Comparison of ENCODE assay signal across 12 cellular contexts in genomic region chrX:31228909-31229308, GRCh38.
DNase-seq lines count a peak whose midpoint lies in the region; ATAC-seq and TF ChIP-seq lines count a peak whose summit lies in the region.
"Had no signal": no experiment of that assay in that cellular context is flagged by ENCODE, and none has a peak within 500 bp of the region (broad histone marks: within the 10 kb centered on the region; RNA-seq: fewer than 3 reads in every experiment).

No MANE protein-coding gene starts in this region.

- no peak overlapping the region for H3K4me3 ChIP-seq in DOHH2 (ENCODE audit: low read length)
- H3K4me3 ChIP-seq in SU-DHL-6 (ENCODE audit: insufficient read depth, low read length, poor library complexity, severe bottlenecking) = no peak overlapping the region
- H3K4me3 ChIP-seq: HAP-1, skin epidermis had no signal

- peak; percentile 30 for DNase-seq in GM20000 (ENCODE audit: low spot score)
- no peak for DNase-seq in activated CD8-positive, alpha-beta memory T cell treated with anti-CD3 and anti-CD28 coated beads, Interleukin-2, amount 50 U/mL, for 4 hours
- no peak for DNase-seq in stimulated activated effector memory CD8-positive, alpha-beta T cell treated with anti-CD3 and anti-CD28 coated beads, Interleukin-12 subunit alpha, Interleukin-12 subunit beta, amount 100 ng/mL, for 72 hours (ENCODE audit: low spot score in 2 of 2)
- DNase-seq in left cardiac atrium = no peak
- DNase-seq in progenitor cell of endocrine pancreas (ENCODE audit: low spot score, unreplicated experiment) = no peak
- DNase-seq: activated CD4-positive, alpha-beta T cell treated with anti-CD3 and anti-CD28 coated beads, Interleukin-2, amount 10 ng/mL, durations not matched to agents 7 days and 5 days; NCI-H526 had no signal

- ATAC-seq in HG03095 (IDR thresholded peaks at IDR 0.05; ENCODE audit: unreplicated experiment) = peak; percentile 93
- no peak for ATAC-seq in stimulated activated effector memory CD8-positive, alpha-beta T cell treated with anti-CD3 and anti-CD28 coated beads, Interleukin-12 subunit alpha, Interleukin-12 subunit beta, amount 100 ng/mL, for 72 hours
- ATAC-seq in left cardiac atrium = no peak

- H3K9me3 ChIP-seq in DOHH2 (ENCODE audit: control insufficient read depth, insufficient read depth, low read length) (no peaks in the 10 kb centered on the region), SU-DHL-6 (ENCODE audit: insufficient read depth, low read length) (no peaks in the 10 kb centered on the region)
- H3K9me3 ChIP-seq: HAP-1 had no signal

- H4K20me1 ChIP-seq in DOHH2 (ENCODE audit: control insufficient read depth, insufficient read depth, low read depth, low read length) = no peaks in the 10 kb centered on the region
- no peaks in the 10 kb centered on the region for H4K20me1 ChIP-seq in SU-DHL-6 (ENCODE audit: low read depth, low read length)

- no peaks in the 10 kb centered on the region for H3K27me3 Mint-ChIP-seq in progenitor cell of endocrine pancreas
- H3K27me3 Mint-ChIP-seq: activated CD4-positive, alpha-beta T cell treated with anti-CD3 and anti-CD28 coated beads, Interleukin-2, amount 10 ng/mL, durations not matched to agents 7 days and 5 days had no signal

- no peaks in the 10 kb centered on the region for H3K9me3 Mint-ChIP-seq in stimulated activated effector memory CD8-positive, alpha-beta T cell treated with anti-CD3 and anti-CD28 coated beads, Interleukin-12 subunit alpha, Interleukin-12 subunit beta, amount 100 ng/mL, for 72 hours
- H3K9me3 Mint-ChIP-seq in progenitor cell of endocrine pancreas (ENCODE audit: low read depth) = peaks cover 12% of the 10 kb centered on the region
- H3K9me3 Mint-ChIP-seq: activated CD4-positive, alpha-beta T cell treated with anti-CD3 and anti-CD28 coated beads, Interleukin-2, amount 10 ng/mL, durations not matched to agents 7 days and 5 days had no signal

- H3K27ac ChIP-seq in DOHH2 (ENCODE audit: low read depth, low read length) (peak overlapping the region; percentile 50), SU-DHL-6 (ENCODE audit: low read depth, low read length) (peak overlapping the region; percentile 90)

- no peak overlapping the region for H3K4me3 Mint-ChIP-seq in stimulated activated effector memory CD8-positive, alpha-beta T cell treated with anti-CD3 and anti-CD28 coated beads, Interleukin-12 subunit alpha, Interleukin-12 subunit beta, amount 100 ng/mL, for 72 hours
- H3K4me3 Mint-ChIP-seq in progenitor cell of endocrine pancreas (ENCODE audit: low read depth) = no peak overlapping the region
- H3K4me3 Mint-ChIP-seq: activated CD4-positive, alpha-beta T cell treated with anti-CD3 and anti-CD28 coated beads, Interleukin-2, amount 10 ng/mL, durations not matched to agents 7 days and 5 days had no signal

- H3K9me2 ChIP-seq in DOHH2 (replicated peaks; ENCODE audit: control insufficient read depth, low read length) (no peaks in the 10 kb centered on the region), SU-DHL-6 (replicated peaks; ENCODE audit: insufficient read depth, low read length) (no peaks in the 10 kb centered on the region)

- H3K79me2 ChIP-seq in DOHH2 (ENCODE audit: control insufficient read depth, low read length) (no peaks in the 10 kb centered on the region), SU-DHL-6 (ENCODE audit: insufficient read depth, low read length) (peaks cover 60% of the 10 kb centered on the region; the same call in 1 of the 2 replicates)

- TF ChIP-seq CTCF in DOHH2 (IDR thresholded peaks at IDR 0.05; ENCODE audit: low read depth, low read length, poor library complexity, severe bottlenecking) (no peak), GM20000 (IDR thresholded peaks at IDR 0.05; ENCODE audit: extremely low read depth, missing control alignments) (no peak), SU-DHL-6 (IDR thresholded peaks at IDR 0.05; ENCODE audit: insufficient read depth, low read length, poor library complexity, severe bottlenecking) (no peak), progenitor cell of endocrine pancreas (IDR thresholded peaks at IDR 0.05; ENCODE audit: unreplicated experiment) (no peak)

- intact Hi-C loops in left cardiac atrium (cut with DNase I) = no loop called here

- H2AFZ ChIP-seq in SU-DHL-6 (ENCODE audit: low read depth, low read length, severe bottlenecking) = no peak overlapping the region

- peak overlapping the region; percentile 47 for H3K9ac ChIP-seq in SU-DHL-6 (ENCODE audit: low read length)

- H3K4me1 Mint-ChIP-seq in stimulated activated effector memory CD8-positive, alpha-beta T cell treated with anti-CD3 and anti-CD28 coated beads, Interleukin-12 subunit alpha, Interleukin-12 subunit beta, amount 100 ng/mL, for 72 hours = no peaks in the 10 kb centered on the region
- H3K4me1 Mint-ChIP-seq in progenitor cell of endocrine pancreas (ENCODE audit: low read depth) = peaks cover 7% of the 10 kb centered on the region
- H3K4me1 Mint-ChIP-seq: activated CD4-positive, alpha-beta T cell treated with anti-CD3 and anti-CD28 coated beads, Interleukin-2, amount 10 ng/mL, durations not matched to agents 7 days and 5 days had no signal

- H3K4me2 ChIP-seq in DOHH2 (ENCODE audit: low read length) = peak overlapping the region; percentile 33; the same call in 1 of the 2 replicates
- peak overlapping the region; percentile 54 for H3K4me2 ChIP-seq in SU-DHL-6 (ENCODE audit: low read depth, low read length, poor library complexity, severe bottlenecking)

- H3K27ac Mint-ChIP-seq in stimulated activated effector memory CD8-positive, alpha-beta T cell treated with anti-CD3 and anti-CD28 coated beads, Interleukin-12 subunit alpha, Interleukin-12 subunit beta, amount 100 ng/mL, for 72 hours = no peak overlapping the region
- H3K27ac Mint-ChIP-seq in progenitor cell of endocrine pancreas = no peak overlapping the region
- H3K27ac Mint-ChIP-seq: activated CD4-positive, alpha-beta T cell treated with anti-CD3 and anti-CD28 coated beads, Interleukin-2, amount 10 ng/mL, durations not matched to agents 7 days and 5 days had no signal

- H3K36me3 Mint-ChIP-seq in stimulated activated effector memory CD8-positive, alpha-beta T cell treated with anti-CD3 and anti-CD28 coated beads, Interleukin-12 subunit alpha, Interleukin-12 subunit beta, amount 100 ng/mL, for 72 hours = no peaks in the 10 kb centered on the region
- H3K36me3 Mint-ChIP-seq in progenitor cell of endocrine pancreas (ENCODE audit: insufficient read depth) = peaks cover 4% of the 10 kb centered on the region

- H3K4me1 ChIP-seq in DOHH2 (ENCODE audit: control insufficient read depth, low read length) = peaks cover 30% of the 10 kb centered on the region

- H3F3A ChIP-seq in DOHH2 (ENCODE audit: control insufficient read depth, insufficient read depth) (no peaks in the 10 kb centered on the region), SU-DHL-6 (ENCODE audit: insufficient read depth) (peaks cover 20% of the 10 kb centered on the region)

- H3K27me3 ChIP-seq in DOHH2 (ENCODE audit: control insufficient read depth, low read length) (no peaks in the 10 kb centered on the region), SU-DHL-6 (ENCODE audit: low read length) (no peaks in the 10 kb centered on the region)

- H3K36me3 ChIP-seq in DOHH2 (ENCODE audit: control insufficient read depth, low read length) (no peaks in the 10 kb centered on the region), SU-DHL-6 (ENCODE audit: low read length) (no peaks in the 10 kb centered on the region)
- H3K36me3 ChIP-seq: HAP-1 had no signal
